1 cellular context compared by ENCODE assay signal in the genomic region with DNA sequence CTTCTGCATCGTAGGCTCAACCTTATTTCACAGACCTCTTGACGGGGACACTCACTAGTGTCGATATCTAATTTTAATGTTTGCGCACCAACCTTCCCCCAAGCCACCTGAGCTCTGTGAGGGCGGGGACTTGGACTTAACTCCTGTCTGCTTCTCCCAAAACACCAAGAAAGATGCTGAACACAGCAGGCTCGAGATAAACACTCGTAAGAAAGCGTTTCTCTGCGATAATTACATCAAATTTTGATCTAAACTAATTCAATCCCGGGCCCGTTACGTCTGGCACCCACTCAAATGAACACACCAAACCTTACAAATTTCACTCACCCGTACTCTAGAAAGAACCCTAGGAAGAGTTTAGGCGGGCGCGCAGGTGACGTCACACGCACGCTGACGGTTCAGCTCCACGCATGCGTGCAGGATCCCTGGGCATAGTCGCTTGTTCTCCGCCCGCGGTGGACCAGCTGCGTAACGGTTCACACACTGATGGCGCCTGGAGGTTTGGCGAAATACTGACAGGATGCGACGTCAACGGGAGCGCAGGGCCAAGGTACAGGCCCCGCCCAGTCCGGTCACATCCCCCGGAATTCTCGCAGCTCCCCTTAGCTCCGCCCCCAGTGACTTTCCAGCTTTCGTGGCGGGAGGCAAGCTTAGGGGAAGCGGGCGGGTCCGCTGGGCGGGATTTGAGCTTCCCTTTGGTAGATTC.
A peak's percentile ranks its signal among the peaks of the same experiment; 100 is the strongest.
TF ChIP-seq lines count a peak whose summit lies in the region.

A gene with protein sequence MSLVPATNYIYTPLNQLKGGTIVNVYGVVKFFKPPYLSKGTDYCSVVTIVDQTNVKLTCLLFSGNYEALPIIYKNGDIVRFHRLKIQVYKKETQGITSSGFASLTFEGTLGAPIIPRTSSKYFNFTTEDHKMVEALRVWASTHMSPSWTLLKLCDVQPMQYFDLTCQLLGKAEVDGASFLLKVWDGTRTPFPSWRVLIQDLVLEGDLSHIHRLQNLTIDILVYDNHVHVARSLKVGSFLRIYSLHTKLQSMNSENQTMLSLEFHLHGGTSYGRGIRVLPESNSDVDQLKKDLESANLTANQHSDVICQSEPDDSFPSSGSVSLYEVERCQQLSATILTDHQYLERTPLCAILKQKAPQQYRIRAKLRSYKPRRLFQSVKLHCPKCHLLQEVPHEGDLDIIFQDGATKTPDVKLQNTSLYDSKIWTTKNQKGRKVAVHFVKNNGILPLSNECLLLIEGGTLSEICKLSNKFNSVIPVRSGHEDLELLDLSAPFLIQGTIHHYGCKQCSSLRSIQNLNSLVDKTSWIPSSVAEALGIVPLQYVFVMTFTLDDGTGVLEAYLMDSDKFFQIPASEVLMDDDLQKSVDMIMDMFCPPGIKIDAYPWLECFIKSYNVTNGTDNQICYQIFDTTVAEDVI (minus strand): TSS at position 359 of the 706 bp plus-strand sequence. CDS start 32,652 bp downstream, outside the sequence.

TF ChIP-seq in HepG2, 621 proteins besides CTCF, POLR2A, EP300 and RAD21 (continued from another document and continues in another):
- TF ChIP-seq, protein P1, sequence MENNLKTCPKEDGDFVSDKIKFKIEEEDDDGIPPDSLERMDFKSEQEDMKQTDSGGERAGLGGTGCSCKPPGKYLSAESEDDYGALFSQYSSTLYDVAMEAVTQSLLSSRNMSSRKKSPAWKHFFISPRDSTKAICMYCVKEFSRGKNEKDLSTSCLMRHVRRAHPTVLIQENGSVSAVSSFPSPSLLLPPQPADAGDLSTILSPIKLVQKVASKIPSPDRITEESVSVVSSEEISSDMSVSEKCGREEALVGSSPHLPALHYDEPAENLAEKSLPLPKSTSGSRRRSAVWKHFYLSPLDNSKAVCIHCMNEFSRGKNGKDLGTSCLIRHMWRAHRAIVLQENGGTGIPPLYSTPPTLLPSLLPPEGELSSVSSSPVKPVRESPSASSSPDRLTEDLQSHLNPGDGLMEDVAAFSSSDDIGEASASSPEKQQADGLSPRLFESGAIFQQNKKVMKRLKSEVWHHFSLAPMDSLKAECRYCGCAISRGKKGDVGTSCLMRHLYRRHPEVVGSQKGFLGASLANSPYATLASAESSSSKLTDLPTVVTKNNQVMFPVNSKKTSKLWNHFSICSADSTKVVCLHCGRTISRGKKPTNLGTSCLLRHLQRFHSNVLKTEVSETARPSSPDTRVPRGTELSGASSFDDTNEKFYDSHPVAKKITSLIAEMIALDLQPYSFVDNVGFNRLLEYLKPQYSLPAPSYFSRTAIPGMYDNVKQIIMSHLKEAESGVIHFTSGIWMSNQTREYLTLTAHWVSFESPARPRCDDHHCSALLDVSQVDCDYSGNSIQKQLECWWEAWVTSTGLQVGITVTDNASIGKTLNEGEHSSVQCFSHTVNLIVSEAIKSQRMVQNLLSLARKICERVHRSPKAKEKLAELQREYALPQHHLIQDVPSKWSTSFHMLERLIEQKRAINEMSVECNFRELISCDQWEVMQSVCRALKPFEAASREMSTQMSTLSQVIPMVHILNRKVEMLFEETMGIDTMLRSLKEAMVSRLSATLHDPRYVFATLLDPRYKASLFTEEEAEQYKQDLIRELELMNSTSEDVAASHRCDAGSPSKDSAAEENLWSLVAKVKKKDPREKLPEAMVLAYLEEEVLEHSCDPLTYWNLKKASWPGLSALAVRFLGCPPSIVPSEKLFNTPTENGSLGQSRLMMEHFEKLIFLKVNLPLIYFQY (CRISPR knock-in tag; IDR thresholded peaks at IDR 0.05; ENCODE audit: borderline replicate concordance) = peak; percentile 63; the same call in 1 of the 2 replicates
- peak; percentile 20; the same call in 1 of the 2 replicates for TF ChIP-seq ZNF205 (CRISPR knock-in tag; IDR thresholded peaks at IDR 0.05)
- TF ChIP-seq, protein P2, sequence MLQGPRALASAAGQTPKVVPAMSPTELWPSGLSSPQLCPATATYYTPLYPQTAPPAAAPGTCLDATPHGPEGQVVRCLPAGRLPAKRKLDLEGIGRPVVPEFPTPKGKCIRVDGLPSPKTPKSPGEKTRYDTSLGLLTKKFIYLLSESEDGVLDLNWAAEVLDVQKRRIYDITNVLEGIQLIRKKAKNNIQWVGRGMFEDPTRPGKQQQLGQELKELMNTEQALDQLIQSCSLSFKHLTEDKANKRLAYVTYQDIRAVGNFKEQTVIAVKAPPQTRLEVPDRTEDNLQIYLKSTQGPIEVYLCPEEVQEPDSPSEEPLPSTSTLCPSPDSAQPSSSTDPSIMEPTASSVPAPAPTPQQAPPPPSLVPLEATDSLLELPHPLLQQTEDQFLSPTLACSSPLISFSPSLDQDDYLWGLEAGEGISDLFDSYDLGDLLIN (CRISPR knock-in tag; IDR thresholded peaks at IDR 0.05; ENCODE audit: borderline replicate concordance) = peak; percentile 28; the same call in 1 of the 2 replicates
- TF ChIP-seq ZNF274 (CRISPR knock-in tag; IDR thresholded peaks at IDR 0.05) = peak; percentile 80; the same call in 1 of the 2 replicates
- TF ChIP-seq, protein P3, sequence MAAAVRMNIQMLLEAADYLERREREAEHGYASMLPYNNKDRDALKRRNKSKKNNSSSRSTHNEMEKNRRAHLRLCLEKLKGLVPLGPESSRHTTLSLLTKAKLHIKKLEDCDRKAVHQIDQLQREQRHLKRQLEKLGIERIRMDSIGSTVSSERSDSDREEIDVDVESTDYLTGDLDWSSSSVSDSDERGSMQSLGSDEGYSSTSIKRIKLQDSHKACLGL (CRISPR knock-in tag; IDR thresholded peaks at IDR 0.05) = no peak
- no peak for TF ChIP-seq ZFP36 (IDR thresholded peaks at IDR 0.05; ENCODE audit: borderline replicate concordance, low read depth, low read length, partially characterized antibody)
- TF ChIP-seq KMT2B (CRISPR knock-in tag; IDR thresholded peaks at IDR 0.05) = peak; percentile 92
- TF ChIP-seq, protein P4, sequence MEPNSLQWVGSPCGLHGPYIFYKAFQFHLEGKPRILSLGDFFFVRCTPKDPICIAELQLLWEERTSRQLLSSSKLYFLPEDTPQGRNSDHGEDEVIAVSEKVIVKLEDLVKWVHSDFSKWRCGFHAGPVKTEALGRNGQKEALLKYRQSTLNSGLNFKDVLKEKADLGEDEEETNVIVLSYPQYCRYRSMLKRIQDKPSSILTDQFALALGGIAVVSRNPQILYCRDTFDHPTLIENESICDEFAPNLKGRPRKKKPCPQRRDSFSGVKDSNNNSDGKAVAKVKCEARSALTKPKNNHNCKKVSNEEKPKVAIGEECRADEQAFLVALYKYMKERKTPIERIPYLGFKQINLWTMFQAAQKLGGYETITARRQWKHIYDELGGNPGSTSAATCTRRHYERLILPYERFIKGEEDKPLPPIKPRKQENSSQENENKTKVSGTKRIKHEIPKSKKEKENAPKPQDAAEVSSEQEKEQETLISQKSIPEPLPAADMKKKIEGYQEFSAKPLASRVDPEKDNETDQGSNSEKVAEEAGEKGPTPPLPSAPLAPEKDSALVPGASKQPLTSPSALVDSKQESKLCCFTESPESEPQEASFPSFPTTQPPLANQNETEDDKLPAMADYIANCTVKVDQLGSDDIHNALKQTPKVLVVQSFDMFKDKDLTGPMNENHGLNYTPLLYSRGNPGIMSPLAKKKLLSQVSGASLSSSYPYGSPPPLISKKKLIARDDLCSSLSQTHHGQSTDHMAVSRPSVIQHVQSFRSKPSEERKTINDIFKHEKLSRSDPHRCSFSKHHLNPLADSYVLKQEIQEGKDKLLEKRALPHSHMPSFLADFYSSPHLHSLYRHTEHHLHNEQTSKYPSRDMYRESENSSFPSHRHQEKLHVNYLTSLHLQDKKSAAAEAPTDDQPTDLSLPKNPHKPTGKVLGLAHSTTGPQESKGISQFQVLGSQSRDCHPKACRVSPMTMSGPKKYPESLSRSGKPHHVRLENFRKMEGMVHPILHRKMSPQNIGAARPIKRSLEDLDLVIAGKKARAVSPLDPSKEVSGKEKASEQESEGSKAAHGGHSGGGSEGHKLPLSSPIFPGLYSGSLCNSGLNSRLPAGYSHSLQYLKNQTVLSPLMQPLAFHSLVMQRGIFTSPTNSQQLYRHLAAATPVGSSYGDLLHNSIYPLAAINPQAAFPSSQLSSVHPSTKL (CRISPR knock-in tag; IDR thresholded peaks at IDR 0.05) = peak; percentile 74
- no peak for TF ChIP-seq SKI (IDR thresholded peaks at IDR 0.05; ENCODE audit: partially characterized antibody)
- peak; percentile 42; the same call in 1 of the 3 replicates for TF ChIP-seq MXI1 (IDR thresholded peaks at IDR 0.05; ENCODE audit: borderline replicate concordance, low read depth, low read length)
- no peak for TF ChIP-seq ZC3H4 (CRISPR knock-in tag; IDR thresholded peaks at IDR 0.05; ENCODE audit: borderline replicate concordance)
- no peak for TF ChIP-seq ZNF746 (CRISPR knock-in tag; IDR thresholded peaks at IDR 0.05)
- peak; percentile 38; the same call in 1 of the 2 replicates for TF ChIP-seq ARHGAP35 (CRISPR knock-in tag; IDR thresholded peaks at IDR 0.05; ENCODE audit: borderline replicate concordance)
- TF ChIP-seq ZNF343 (CRISPR knock-in tag; IDR thresholded peaks at IDR 0.05) = 0 out of 2 replicates have a peak, but pooled peaks have one; percentile 70
- peak; percentile 54; the same call in 1 of the 2 replicates for TF ChIP-seq NKX3-1 (CRISPR knock-in tag; IDR thresholded peaks at IDR 0.05)
- no peak for TF ChIP-seq ZNF121 (CRISPR knock-in tag; IDR thresholded peaks at IDR 0.05)
- TF ChIP-seq ZSCAN12 (CRISPR knock-in tag; IDR thresholded peaks at IDR 0.05) = 0 out of 2 replicates have a peak, but pooled peaks have one; percentile 74
- TF ChIP-seq MLLT10 (CRISPR knock-in tag; IDR thresholded peaks at IDR 0.05) = no peak
- TF ChIP-seq MTF1 (CRISPR knock-in tag; IDR thresholded peaks at IDR 0.05) = no peak
- TF ChIP-seq ZSCAN21 (CRISPR knock-in tag; IDR thresholded peaks at IDR 0.05; ENCODE audit: borderline replicate concordance) = 0 out of 2 replicates have a peak, but pooled peaks have one; percentile 45
- TF ChIP-seq, protein P5, sequence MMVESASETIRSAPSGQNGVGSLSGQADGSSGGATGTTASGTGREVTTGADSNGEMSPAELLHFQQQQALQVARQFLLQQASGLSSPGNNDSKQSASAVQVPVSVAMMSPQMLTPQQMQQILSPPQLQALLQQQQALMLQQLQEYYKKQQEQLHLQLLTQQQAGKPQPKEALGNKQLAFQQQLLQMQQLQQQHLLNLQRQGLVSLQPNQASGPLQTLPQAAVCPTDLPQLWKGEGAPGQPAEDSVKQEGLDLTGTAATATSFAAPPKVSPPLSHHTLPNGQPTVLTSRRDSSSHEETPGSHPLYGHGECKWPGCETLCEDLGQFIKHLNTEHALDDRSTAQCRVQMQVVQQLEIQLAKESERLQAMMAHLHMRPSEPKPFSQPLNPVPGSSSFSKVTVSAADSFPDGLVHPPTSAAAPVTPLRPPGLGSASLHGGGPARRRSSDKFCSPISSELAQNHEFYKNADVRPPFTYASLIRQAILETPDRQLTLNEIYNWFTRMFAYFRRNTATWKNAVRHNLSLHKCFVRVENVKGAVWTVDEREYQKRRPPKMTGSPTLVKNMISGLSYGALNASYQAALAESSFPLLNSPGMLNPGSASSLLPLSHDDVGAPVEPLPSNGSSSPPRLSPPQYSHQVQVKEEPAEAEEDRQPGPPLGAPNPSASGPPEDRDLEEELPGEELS (CRISPR knock-in tag; IDR thresholded peaks at IDR 0.05) = peak; percentile 65
- TF ChIP-seq, protein P6, sequence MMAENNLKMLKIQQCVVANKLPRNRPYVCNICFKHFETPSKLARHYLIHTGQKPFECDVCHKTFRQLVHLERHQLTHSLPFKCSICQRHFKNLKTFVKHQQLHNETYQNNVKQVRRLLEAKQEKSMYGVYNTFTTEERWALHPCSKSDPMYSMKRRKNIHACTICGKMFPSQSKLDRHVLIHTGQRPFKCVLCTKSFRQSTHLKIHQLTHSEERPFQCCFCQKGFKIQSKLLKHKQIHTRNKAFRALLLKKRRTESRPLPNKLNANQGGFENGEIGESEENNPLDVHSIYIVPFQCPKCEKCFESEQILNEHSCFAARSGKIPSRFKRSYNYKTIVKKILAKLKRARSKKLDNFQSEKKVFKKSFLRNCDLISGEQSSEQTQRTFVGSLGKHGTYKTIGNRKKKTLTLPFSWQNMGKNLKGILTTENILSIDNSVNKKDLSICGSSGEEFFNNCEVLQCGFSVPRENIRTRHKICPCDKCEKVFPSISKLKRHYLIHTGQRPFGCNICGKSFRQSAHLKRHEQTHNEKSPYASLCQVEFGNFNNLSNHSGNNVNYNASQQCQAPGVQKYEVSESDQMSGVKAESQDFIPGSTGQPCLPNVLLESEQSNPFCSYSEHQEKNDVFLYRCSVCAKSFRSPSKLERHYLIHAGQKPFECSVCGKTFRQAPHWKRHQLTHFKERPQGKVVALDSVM (CRISPR knock-in tag; IDR thresholded peaks at IDR 0.05) = no peak
- peak; percentile 97 for TF ChIP-seq KAT8 (CRISPR knock-in tag; IDR thresholded peaks at IDR 0.05)
